Comparison of ENCODE assay signal across 10 cellular contexts in the genomic region with DNA sequence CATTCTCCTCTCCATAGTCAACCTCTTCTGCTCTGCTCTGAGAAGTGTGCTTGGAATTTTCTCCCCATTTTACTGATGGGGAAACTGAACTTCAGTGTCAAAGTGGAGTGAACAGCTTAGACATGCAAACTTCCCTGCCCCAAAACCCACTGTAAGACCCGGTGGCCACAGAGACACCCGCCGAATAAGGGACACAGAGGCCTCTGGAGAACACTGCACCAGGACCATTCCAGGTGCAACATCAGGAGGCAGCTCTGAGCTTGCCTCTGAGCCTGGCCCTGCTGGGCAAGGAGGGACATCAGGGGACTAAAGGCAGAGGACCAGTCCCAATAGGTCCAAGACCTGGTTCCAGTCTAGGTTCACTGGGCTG. TPM values are rescaled to one million over a fixed set of nuclear protein-coding genes. Genes with fewer than 3 reads are reported as not detected.
DNase-seq lines count a peak whose midpoint lies in the region; ATAC-seq, FAIRE-seq and TF ChIP-seq lines count a peak whose summit lies in the region.
"Had no signal": no experiment of that assay in that cellular context is flagged by ENCODE, and none has a peak within 500 bp of the region (broad histone marks: within the 10 kb centered on the region; RNA-seq: fewer than 3 reads in every experiment).

No MANE protein-coding gene starts in this region.

- no peak for TF ChIP-seq POLR2A in adrenal gland (IDR thresholded peaks at IDR 0.05)

- H3K36me3 ChIP-seq in adrenal gland (replicated peaks in 1 of 2) (peaks cover 0 to 4% of the 10 kb centered on the region in 2 donors), keratinocyte (ENCODE audit: control insufficient read depth in 2 of 2, extremely low read depth in 1 of 2, insufficient read depth in 2 of 2, low read length in 2 of 2) (peaks cover 3 to 21% of the 10 kb centered on the region in 2 experiments), stomach smooth muscle (ENCODE audit: control insufficient read depth in 2 of 2, insufficient read depth in 2 of 2, low read length in 2 of 2) (no peaks in the 10 kb centered on the region)

- peaks cover 2% of the 10 kb centered on the region for H3K27me3 Mint-ChIP-seq in IgD-negative memory B cell

- H3K4me3 ChIP-seq in adrenal gland (peak overlapping the region in 2 of 4 donors; percentile 77 to 96), keratinocyte (ENCODE audit: control insufficient read depth in 2 of 3, extremely low read depth in 1 of 3, insufficient read depth in 2 of 3, low read depth in 1 of 3, low read length in 3 of 3) (peak overlapping the region; percentile 69 to 82 (median 79)), stomach smooth muscle (ENCODE audit: low read length in 2 of 2) (peak overlapping the region; percentile 70 to 84)

- H3K79me2 ChIP-seq in keratinocyte (ENCODE audit: control insufficient read depth, insufficient read depth, low read length): peaks cover 74% of the 10 kb centered on the region

- peaks cover 12% of the 10 kb centered on the region for H3K9me1 ChIP-seq in keratinocyte (ENCODE audit: control insufficient read depth, extremely low read depth, insufficient read depth, low read length)

- intact Hi-C loops in adrenal gland (cut with DNase I): no loop called here

- no peaks in the 10 kb centered on the region for H3K9me3 Mint-ChIP-seq in IgD-negative memory B cell

- no peak for FAIRE-seq in keratinocyte (lab: Jason Lieb, UNC)
- FAIRE-seq: colon had no signal

- H3K9me3 ChIP-seq in adrenal gland (replicated peaks in 1 of 3): no peaks in the 10 kb centered on the region
- no peaks in the 10 kb centered on the region for H3K9me3 ChIP-seq in keratinocyte (ENCODE audit: control insufficient read depth, low read depth, low read length)
- no peaks in the 10 kb centered on the region for H3K9me3 ChIP-seq in stomach smooth muscle (ENCODE audit: control insufficient read depth in 2 of 2, low read length in 2 of 2)

- peak overlapping the region; percentile 69 for H3K9ac ChIP-seq in keratinocyte (ENCODE audit: control insufficient read depth, extremely low read depth, insufficient read depth, low read length)
- H3K9ac ChIP-seq in stomach smooth muscle (ENCODE audit: low read length in 2 of 2): peak overlapping the region; percentile 86 to 91

- H3K27ac ChIP-seq in adrenal gland (peak overlapping the region; percentile 91 to 100 (median 98)), keratinocyte (ENCODE audit: control insufficient read depth, insufficient read depth, low read length) (no peak overlapping the region), stomach smooth muscle (ENCODE audit: low read length) (peak overlapping the region; percentile 88)

- no peaks in the 10 kb centered on the region for H3K27me3 ChIP-seq in adrenal gland
- H3K27me3 ChIP-seq in keratinocyte (ENCODE audit: control insufficient read depth, extremely low read depth, insufficient read depth, low read length): no peaks in the 10 kb centered on the region
- H3K27me3 ChIP-seq in stomach smooth muscle (ENCODE audit: control insufficient read depth in 1 of 2, insufficient read depth in 2 of 2, low read length in 2 of 2): no peaks in the 10 kb centered on the region

- TF ChIP-seq CTCF in adrenal gland (IDR thresholded peaks at IDR 0.05) (no peak), keratinocyte (optimal IDR thresholded peaks at IDR 0.05 in 1 of 3, IDR thresholded peaks at IDR 0.05 in 1 of 3, conservative IDR thresholded peaks at IDR 0.05 in 1 of 3; ENCODE audit: extremely low read depth in 1 of 3, insufficient read depth in 2 of 3, low read length in 3 of 3) (peak in 1 of 3 experiments; percentile 23), GM13976 (IDR thresholded peaks at IDR 0.05; ENCODE audit: borderline replicate concordance, control extremely low read depth, extremely low read depth, insufficient read depth, missing control alignments) (no peak)

- ATAC-seq in HG02623 (IDR thresholded peaks at IDR 0.05; ENCODE audit: unreplicated experiment): no peak

- H3K36me3 Mint-ChIP-seq in IgD-negative memory B cell: peaks cover 6% of the 10 kb centered on the region

- in situ Hi-C loops in GM13976 (cut with MboI; ENCODE audit: low sequenced_read_pairs, unreplicated experiment): no loop called here

- H3K4me1 Mint-ChIP-seq in IgD-negative memory B cell: peaks cover 43 to 62% (median 56%) of the 10 kb centered on the region in 3 donors

- H3K4me3 Mint-ChIP-seq in IgD-negative memory B cell: peak overlapping the region; percentile 88 to 96 (median 92)

- 40 to 73% (median 68%) methylated on average over 3 of the region's 3 CpGs for WGBS in adrenal gland, 4 donors

- DNase-seq in adrenal gland (peak in 1 of 7 donors; percentile 10), keratinocyte (ENCODE audit: low read depth, low spot score) (no peak), GM13976 (ENCODE audit: low spot score) (no peak), inferior parietal cortex (ENCODE audit: extremely low spot score) (no peak), GM19238 (ENCODE audit: insufficient read length, low spot score) (no peak)
- DNase-seq: NCI-H2029 treated with DMSO at 0.1 percent for 48 hours had no signal

- H2AFZ ChIP-seq in keratinocyte (ENCODE audit: control insufficient read depth, low read length): no peak overlapping the region

- H3K4me2 ChIP-seq in keratinocyte (ENCODE audit: control insufficient read depth, extremely low read depth, insufficient read depth, low read depth, low read length): peak overlapping the region; percentile 91

- peaks cover 7% of the 10 kb centered on the region for H4K20me1 ChIP-seq in keratinocyte (ENCODE audit: control insufficient read depth, extremely low read depth, insufficient read depth, low read length)

- H3K27ac Mint-ChIP-seq in IgD-negative memory B cell: peak overlapping the region; percentile 93 to 97 (median 95)

- dilution Hi-C loops in keratinocyte (cut with MboI; ENCODE audit: extremely low pct_ligation_motif_present, low sequenced_read_pairs): no loop called here

- peaks cover 66 to 81% of the 10 kb centered on the region in 2 donors for H3K4me1 ChIP-seq in adrenal gland (replicated peaks in 1 of 2)
- peaks cover 54% of the 10 kb centered on the region for H3K4me1 ChIP-seq in keratinocyte (ENCODE audit: control insufficient read depth, extremely low read depth, insufficient read depth, low read length)
- H3K4me1 ChIP-seq in stomach smooth muscle (ENCODE audit: control insufficient read depth, insufficient read depth, low read length): peaks cover 86% of the 10 kb centered on the region

RNA-seq across cellular contexts. Expression of gene HDAC7, which starts 1.7 kb away (rescaled TPM):
- 20.9 TPM for polyA plus RNA-seq in IgD-negative memory B cell
- total RNA-seq in adrenal gland: 100 to 1,000 TPM in 5 of 8 donors, 10 to 100 TPM in 3; 66.6 to 178 (median 147) TPM
- 100 to 1,000 TPM; 110 to 184 (median 164) TPM for polyA plus RNA-seq in adrenal gland
- polyA plus RNA-seq in keratinocyte: 15.8 to 32.4 TPM (median 17.0 TPM) in 3 replicates
- 27.9 TPM for polyA plus RNA-seq in keratinocyte (2011; ENCODE audit: low read depth)
- polyA plus RNA-seq in keratinocyte (2011; cell fraction: cytosol; rRNA removed): 13.0 and 21.8 TPM in 2 replicates
- polyA plus RNA-seq in keratinocyte (2011; cell fraction: nucleus; rRNA removed): 67.6 and 79.0 TPM in 2 replicates
- polyA plus RNA-seq in keratinocyte (2012; ENCODE audit: low replicate concordance): 24.3 and 37.1 TPM in 2 replicates
- 13.7 to 55.7 TPM (median 18.8 TPM) in 3 replicates for polyA minus RNA-seq in keratinocyte
- 32.6 TPM for polyA minus RNA-seq in keratinocyte (2011; cell fraction: cytosol; rRNA and poly(A)+ RNA removed)
- polyA minus RNA-seq in keratinocyte (2011; cell fraction: nucleus; rRNA and poly(A)+ RNA removed): 23.3 and 24.6 TPM in 2 replicates

RNA-seq across cellular contexts. Expression of gene SLC48A1, which starts 45.0 kb away (rescaled TPM):
- polyA plus RNA-seq in IgD-negative memory B cell (21.7 TPM), adrenal gland (10 to 100 TPM; 36.3 to 51.0 (median 44.8) TPM), keratinocyte (7.8 to 15.3 TPM (median 8.1 TPM) in 3 replicates)
- total RNA-seq in adrenal gland: 10 to 100 TPM; 52.5 to 91.9 (median 73.6) TPM
- 1.5 TPM for polyA plus RNA-seq in keratinocyte (2011; ENCODE audit: low read depth)
- 10.8 and 12.2 TPM in 2 replicates for polyA plus RNA-seq in keratinocyte (2011; cell fraction: cytosol; rRNA removed)
- 14.4 and 18.3 TPM in 2 replicates for polyA plus RNA-seq in keratinocyte (2011; cell fraction: nucleus; rRNA removed)
- 11.7 and 13.6 TPM in 2 replicates for polyA plus RNA-seq in keratinocyte (2012; ENCODE audit: low replicate concordance)
- 12.8 to 29.3 TPM (median 16.5 TPM) in 3 replicates for polyA minus RNA-seq in keratinocyte
- polyA minus RNA-seq in keratinocyte (2011; cell fraction: cytosol; rRNA and poly(A)+ RNA removed): 16.5 TPM
- 5.4 and 5.8 TPM in 2 replicates for polyA minus RNA-seq in keratinocyte (2011; cell fraction: nucleus; rRNA and poly(A)+ RNA removed)

RNA-seq across cellular contexts. Expression of gene RAPGEF3, which starts 59.3 kb away (rescaled TPM):
- polyA plus RNA-seq in IgD-negative memory B cell (0.26 TPM), adrenal gland (10 to 100 TPM in 2 of 3 donors, 1 to 10 TPM in 1; 1.4 to 69.4 (median 43.8) TPM), keratinocyte (4.1 to 5.7 TPM (median 5.1 TPM) in 3 replicates)
- 10 to 100 TPM in 3 of 8 donors, 1 to 10 TPM in 5; 2.4 to 14.6 (median 9.3) TPM for total RNA-seq in adrenal gland
- 2.2 TPM for polyA plus RNA-seq in keratinocyte (2011; ENCODE audit: low read depth)
- 1.8 and 2.7 TPM in 2 replicates for polyA plus RNA-seq in keratinocyte (2011; cell fraction: cytosol; rRNA removed)
- 13.1 and 17.2 TPM in 2 replicates for polyA plus RNA-seq in keratinocyte (2011; cell fraction: nucleus; rRNA removed)
- 1.9 and 6.5 TPM in 2 replicates for polyA plus RNA-seq in keratinocyte (2012; ENCODE audit: low replicate concordance)
- 5.5 to 25.3 TPM (median 5.9 TPM) in 3 replicates for polyA minus RNA-seq in keratinocyte
- polyA minus RNA-seq in keratinocyte (2011; cell fraction: cytosol; rRNA and poly(A)+ RNA removed): 8.1 TPM
- polyA minus RNA-seq in keratinocyte (2011; cell fraction: nucleus; rRNA and poly(A)+ RNA removed): 5.7 and 7.1 TPM in 2 replicates
